Comparison of ENCODE assay signal across 1 cellular context in the genomic region with DNA sequence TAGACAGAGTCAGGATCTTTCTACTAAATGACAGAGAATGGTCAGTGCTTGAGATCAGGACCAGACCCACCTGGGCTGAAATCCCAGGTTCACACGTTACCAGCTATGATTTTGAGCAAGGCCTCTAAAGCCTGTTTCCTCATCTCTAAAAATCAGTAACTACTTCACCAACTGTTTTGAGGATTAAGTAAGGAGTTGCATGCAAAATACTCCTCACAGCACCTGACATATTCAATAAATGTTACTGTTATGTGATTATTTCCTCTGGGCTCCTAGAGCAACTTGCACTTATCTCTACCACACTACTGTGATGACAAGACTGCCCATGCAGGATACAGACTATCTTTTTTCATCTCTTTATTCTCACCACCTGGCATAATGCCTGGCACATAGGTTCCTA.
TF ChIP-seq lines count a peak whose summit lies in the region.

No MANE protein-coding gene starts in this region.

TF ChIP-seq in H1, 55 proteins besides CTCF, POLR2A, EP300 and RAD21:
- TF ChIP-seq SP2 (IDR thresholded peaks at IDR 0.05; ENCODE audit: low read length) (no peak), CHD1 (IDR thresholded peaks at IDR 0.05; ENCODE audit: low read depth, low read length) (no peak)
